ENCODE assay signal across 1 cellular context in the genomic region with DNA sequence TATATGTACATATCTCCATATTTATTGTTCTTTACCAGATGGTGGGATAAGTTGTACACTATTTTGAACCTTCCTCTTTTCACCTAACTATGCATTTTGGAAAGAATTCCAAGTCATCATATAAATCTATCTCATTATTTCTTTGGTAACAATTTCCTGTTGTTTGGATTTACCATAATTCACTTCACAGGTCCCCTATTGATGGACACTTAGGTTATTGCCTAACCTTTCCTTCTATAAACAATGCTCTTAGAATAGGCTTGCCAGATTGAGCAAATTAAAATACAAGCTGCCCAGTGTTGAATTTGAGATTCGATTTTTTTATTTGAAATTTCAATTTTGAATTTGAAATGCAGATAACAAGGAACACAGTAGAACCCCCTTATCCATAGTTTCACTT.
TF ChIP-seq lines count a peak whose summit lies in the region.

No MANE protein-coding gene starts in this region.

TF ChIP-seq in HepG2, 621 proteins besides CTCF, POLR2A, EP300 and RAD21:
- TF ChIP-seq CEBPG (CRISPR knock-in tag; IDR thresholded peaks at IDR 0.05) (peak; percentile 67), MZF1 (CRISPR knock-in tag; IDR thresholded peaks at IDR 0.05; ENCODE audit: borderline replicate concordance) (peak; percentile 100), SOX5 (CRISPR knock-in tag; IDR thresholded peaks at IDR 0.05; ENCODE audit: borderline replicate concordance) (peak; percentile 17; the same call in 1 of the 2 replicates), SOX13 (IDR thresholded peaks at IDR 0.05) (no peak), SOX13 (CRISPR knock-in tag; conservative IDR thresholded peaks at IDR 0.05 in 1 of 2, IDR thresholded peaks at IDR 0.05 in 1 of 2) (peak in 1 of 2 experiments; percentile 40; a peak in 1 of 4 replicates), NR2C2 (CRISPR knock-in tag; IDR thresholded peaks at IDR 0.05; ENCODE audit: borderline replicate concordance) (no peak), SAP130 (CRISPR knock-in tag; IDR thresholded peaks at IDR 0.05; ENCODE audit: low read depth) (0 out of 2 replicates have a peak, but pooled peaks have one; percentile 14)
- TF ChIP-seq, protein P1, sequence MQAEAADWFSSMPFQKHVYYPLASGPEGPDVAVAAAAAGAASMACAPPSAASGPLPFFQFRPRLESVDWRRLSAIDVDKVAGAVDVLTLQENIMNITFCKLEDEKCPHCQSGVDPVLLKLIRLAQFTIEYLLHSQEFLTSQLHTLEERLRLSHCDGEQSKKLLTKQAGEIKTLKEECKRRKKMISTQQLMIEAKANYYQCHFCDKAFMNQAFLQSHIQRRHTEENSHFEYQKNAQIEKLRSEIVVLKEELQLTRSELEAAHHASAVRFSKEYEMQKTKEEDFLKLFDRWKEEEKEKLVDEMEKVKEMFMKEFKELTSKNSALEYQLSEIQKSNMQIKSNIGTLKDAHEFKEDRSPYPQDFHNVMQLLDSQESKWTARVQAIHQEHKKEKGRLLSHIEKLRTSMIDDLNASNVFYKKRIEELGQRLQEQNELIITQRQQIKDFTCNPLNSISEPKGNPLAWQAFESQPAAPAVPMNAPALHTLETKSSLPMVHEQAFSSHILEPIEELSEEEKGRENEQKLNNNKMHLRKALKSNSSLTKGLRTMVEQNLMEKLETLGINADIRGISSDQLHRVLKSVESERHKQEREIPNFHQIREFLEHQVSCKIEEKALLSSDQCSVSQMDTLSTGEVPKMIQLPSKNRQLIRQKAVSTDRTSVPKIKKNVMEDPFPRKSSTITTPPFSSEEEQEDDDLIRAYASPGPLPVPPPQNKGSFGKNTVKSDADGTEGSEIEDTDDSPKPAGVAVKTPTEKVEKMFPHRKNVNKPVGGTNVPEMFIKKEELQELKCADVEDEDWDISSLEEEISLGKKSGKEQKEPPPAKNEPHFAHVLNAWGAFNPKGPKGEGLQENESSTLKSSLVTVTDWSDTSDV (CRISPR knock-in tag; IDR thresholded peaks at IDR 0.05) = no peak
- TF ChIP-seq, protein P2, sequence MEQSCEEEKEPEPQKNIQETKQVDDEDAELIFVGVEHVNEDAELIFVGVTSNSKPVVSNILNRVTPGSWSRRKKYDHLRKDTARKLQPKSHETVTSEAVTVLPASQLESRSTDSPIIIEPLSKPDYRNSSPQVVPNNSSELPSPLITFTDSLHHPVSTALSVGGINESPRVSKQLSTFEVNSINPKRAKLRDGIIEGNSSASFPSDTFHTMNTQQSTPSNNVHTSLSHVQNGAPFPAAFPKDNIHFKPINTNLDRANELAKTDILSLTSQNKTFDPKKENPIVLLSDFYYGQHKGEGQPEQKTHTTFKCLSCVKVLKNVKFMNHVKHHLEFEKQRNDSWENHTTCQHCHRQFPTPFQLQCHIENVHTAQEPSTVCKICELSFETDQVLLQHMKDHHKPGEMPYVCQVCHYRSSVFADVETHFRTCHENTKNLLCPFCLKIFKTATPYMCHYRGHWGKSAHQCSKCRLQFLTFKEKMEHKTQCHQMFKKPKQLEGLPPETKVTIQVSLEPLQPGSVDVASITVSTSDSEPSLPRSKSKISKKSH (CRISPR knock-in tag; IDR thresholded peaks at IDR 0.05; ENCODE audit: borderline replicate concordance) = no peak
